Comparison of ENCODE assay signal across 38 cellular contexts in genomic region chr6:158191032-158191431, GRCh38.
"Had no signal": no experiment of that assay in that cellular context is flagged by ENCODE, and none has a peak within 500 bp of the region (broad histone marks: within the 10 kb centered on the region; RNA-seq: fewer than 3 reads in every experiment).

No MANE protein-coding gene starts in this region.

- H3K9me3 ChIP-seq: ascending aorta, breast epithelium, MG63 had no signal

- DNase-seq: activated B cell treated with CpG ODN at 0.5 μM for 24 hours; activated CD4-positive, alpha-beta memory T cell treated with anti-CD3 and anti-CD28 coated beads, Interleukin-2, amount 10 ng/mL, durations not matched to agents 7 days and 5 days; activated CD4-positive, alpha-beta T cell treated with anti-CD3 and anti-CD28 coated beads for 4 hours; activated CD4-positive, CD25-positive, alpha-beta regulatory T cell treated with anti-CD3 and anti-CD28 coated beads, Interleukin-2, amount 50 U/mL, for 72 hours; activated CD8-positive, alpha-beta memory T cell treated with anti-CD3 and anti-CD28 coated beads for 24 hours; activated CD8-positive, alpha-beta memory T cell treated with anti-CD3 and anti-CD28 coated beads, Interleukin-2, amount 10 ng/mL, durations not matched to agents 7 days and 5 days; activated CD8-positive, alpha-beta memory T cell treated with anti-CD3 and anti-CD28 coated beads, Interleukin-2, amount 50 U/mL, for 48 hours; activated effector memory CD4-positive, alpha-beta T cell treated with Interleukin-2 at 50 U/mL for 16 hours; activated naive CD4-positive, alpha-beta T cell; activated naive CD4-positive, alpha-beta T cell treated with anti-CD3 and anti-CD28 coated beads, Interleukin-2, amount 50 U/mL, for 16 hours; activated naive CD8-positive, alpha-beta T cell treated with anti-CD3 and anti-CD28 coated beads for 36 hours; activated T-cell treated with anti-CD3 and anti-CD28 coated beads, Interleukin-2, amount 50 U/mL, for 48 hours; amygdala; Kasumi-1; KG1; MG63; NCI-H1048; NCI-H1105 treated with DMSO at 0.1 percent for 48 hours; NCI-H1436 treated with DMSO at 0.1 percent for 48 hours; NCI-H187; NCI-H2029 treated with DMSO at 0.1 percent for 48 hours; NCI-H2107; NCI-H2171; NCI-H510A; NCI-H526; NCI-H748 treated with DMSO at 0.1 percent for 48 hours; NK-92 treated with Interleukin-12 subunit alpha and Interleukin-12 subunit beta, amount 100 ng/mL, for 24 hours; SIG-M5; T-cell; T-helper 2 cell; T-helper 9 cell had no signal

- H3K27ac Mint-ChIP-seq: activated B cell treated with CpG ODN at 0.5 μM for 24 hours; activated CD4-positive, alpha-beta memory T cell treated with anti-CD3 and anti-CD28 coated beads, Interleukin-2, amount 10 ng/mL, durations not matched to agents 7 days and 5 days; activated CD8-positive, alpha-beta memory T cell treated with anti-CD3 and anti-CD28 coated beads, Interleukin-2, amount 10 ng/mL, durations not matched to agents 7 days and 5 days; activated naive CD8-positive, alpha-beta T cell treated with anti-CD3 and anti-CD28 coated beads for 36 hours; T-cell had no signal

- H3K4me3 Mint-ChIP-seq: activated B cell treated with CpG ODN at 0.5 μM for 24 hours; activated CD4-positive, alpha-beta memory T cell treated with anti-CD3 and anti-CD28 coated beads, Interleukin-2, amount 10 ng/mL, durations not matched to agents 7 days and 5 days; activated CD8-positive, alpha-beta memory T cell treated with anti-CD3 and anti-CD28 coated beads, Interleukin-2, amount 10 ng/mL, durations not matched to agents 7 days and 5 days; activated naive CD8-positive, alpha-beta T cell treated with anti-CD3 and anti-CD28 coated beads for 36 hours; T-cell had no signal

- H3K4me3 ChIP-seq: ascending aorta, breast epithelium, MG63, PC-9 had no signal

- H3K27me3 Mint-ChIP-seq: activated B cell treated with CpG ODN at 0.5 μM for 24 hours; activated CD4-positive, alpha-beta memory T cell treated with anti-CD3 and anti-CD28 coated beads, Interleukin-2, amount 10 ng/mL, durations not matched to agents 7 days and 5 days; activated CD8-positive, alpha-beta memory T cell treated with anti-CD3 and anti-CD28 coated beads, Interleukin-2, amount 10 ng/mL, durations not matched to agents 7 days and 5 days; activated naive CD8-positive, alpha-beta T cell treated with anti-CD3 and anti-CD28 coated beads for 36 hours; T-cell had no signal

- H3K27me3 ChIP-seq: ascending aorta, breast epithelium, MG63 had no signal

- H3K36me3 ChIP-seq: breast epithelium had no signal

- H3K4me1 Mint-ChIP-seq: activated B cell treated with CpG ODN at 0.5 μM for 24 hours, T-cell had no signal

- H3K27ac ChIP-seq: ascending aorta, breast epithelium, PC-9, RWPE1, VCaP had no signal

- ATAC-seq: activated CD8-positive, alpha-beta memory T cell treated with anti-CD3 and anti-CD28 coated beads, Interleukin-2, amount 10 ng/mL, durations not matched to agents 7 days and 5 days; Right ventricle myocardium inferior; SK-N-SH treated with all-trans-retinoic acid at 6 μM for 48 hours; T-cell had no signal

- H3K4me1 ChIP-seq: ascending aorta, breast epithelium had no signal
